Comparison of ENCODE assay signal across 8 cellular contexts in genomic region chr6:53728570-53729194, GRCh38.
A peak's percentile ranks its signal among the peaks of the same experiment; 100 is the strongest.
DNase-seq lines count a peak whose midpoint lies in the region; ATAC-seq, FAIRE-seq and TF ChIP-seq lines count a peak whose summit lies in the region.

No MANE protein-coding gene starts in this region.

- peak overlapping the region; percentile 40 for H3K4me2 ChIP-seq in hepatocyte

- in situ Hi-C loops in KBM-7 (cut with MboI; ENCODE audit: low pct_unique_long_range_greater_than_20kb, low sequenced_read_pairs), result no loop called here

- H3K4me1 ChIP-seq in hepatocyte (ENCODE audit: insufficient read depth), result peaks cover 7% of the 10 kb centered on the region
- H3K4me1 ChIP-seq in small intestine (ENCODE audit: control insufficient read depth in 2 of 2, insufficient read depth in 1 of 2, low read depth in 1 of 2, low read length in 1 of 2), result peaks cover 0 to 3% of the 10 kb centered on the region in 2 donors

- TF ChIP-seq CTCF in hepatocyte (IDR thresholded peaks at IDR 0.05; ENCODE audit: poor library complexity), result peak; percentile 94

- DNase-seq in AML-193 (lab: John Stamatoyannopoulos, UW), result peak; percentile 57 to 74
- peak; percentile 54 for DNase-seq in KBM-7
- DNase-seq in SKM-1 (lab: John Stamatoyannopoulos, UW; ENCODE audit: unreplicated experiment), result peak; percentile 50
- DNase-seq in amniotic stem cell (lab: John Stamatoyannopoulos, UW), result peak; percentile 40
- peak; percentile 80 for DNase-seq in hepatocyte (ENCODE audit: low spot score)
- DNase-seq in small intestine, result peak; percentile 58

- H2AFZ ChIP-seq in hepatocyte, result no peak overlapping the region

- ATAC-seq in GM18858 (IDR thresholded peaks at IDR 0.05; ENCODE audit: unreplicated experiment) (peak; percentile 58), GM19023 (IDR thresholded peaks at IDR 0.05; ENCODE audit: unreplicated experiment) (no peak)

- H3K27me3 ChIP-seq in hepatocyte (no peaks in the 10 kb centered on the region), small intestine (ENCODE audit: control insufficient read depth in 2 of 2, insufficient read depth in 2 of 2, low read length in 2 of 2) (no peaks in the 10 kb centered on the region)

- no peaks in the 10 kb centered on the region for H3K79me2 ChIP-seq in hepatocyte

- no peaks in the 10 kb centered on the region for H3K9me2 ChIP-seq in hepatocyte (replicated peaks; ENCODE audit: insufficient read depth)

- FAIRE-seq in small intestine (lab: Jason Lieb, UNC), result no peak

- H3K9me3 ChIP-seq in hepatocyte (ENCODE audit: low read depth) (no peaks in the 10 kb centered on the region), small intestine (ENCODE audit: control insufficient read depth, low read depth) (no peaks in the 10 kb centered on the region)

- WGBS in hepatocyte (ENCODE audit: low lambda C conversion rate, missing lambda C conversion rate), result 35% methylated on average over 9 of the region's 9 CpGs
- WGBS in small intestine, 3 donors, result 28 to 34% (median 31%) methylated on average over 9 of the region's 9 CpGs

- no peaks in the 10 kb centered on the region for H4K20me1 ChIP-seq in hepatocyte (ENCODE audit: insufficient read depth, poor library complexity, severe bottlenecking)

- H3K4me3 ChIP-seq in hepatocyte (no peak overlapping the region), small intestine (ENCODE audit: low read depth in 1 of 2, low read length in 2 of 2) (no peak overlapping the region)

- H3K36me3 ChIP-seq in hepatocyte (replicated peaks; ENCODE audit: insufficient read depth, low read depth), result no peaks in the 10 kb centered on the region
- no peaks in the 10 kb centered on the region for H3K36me3 ChIP-seq in small intestine (ENCODE audit: control insufficient read depth in 2 of 2, insufficient read depth in 2 of 2, low read length in 2 of 2)

- H3K27ac ChIP-seq in hepatocyte, result no peak overlapping the region
- H3K27ac ChIP-seq in small intestine (ENCODE audit: low read depth in 1 of 2, low read length in 1 of 2), result no peak overlapping the region
